Comparison of ENCODE assay signal across 1 cellular context in the genomic region with DNA sequence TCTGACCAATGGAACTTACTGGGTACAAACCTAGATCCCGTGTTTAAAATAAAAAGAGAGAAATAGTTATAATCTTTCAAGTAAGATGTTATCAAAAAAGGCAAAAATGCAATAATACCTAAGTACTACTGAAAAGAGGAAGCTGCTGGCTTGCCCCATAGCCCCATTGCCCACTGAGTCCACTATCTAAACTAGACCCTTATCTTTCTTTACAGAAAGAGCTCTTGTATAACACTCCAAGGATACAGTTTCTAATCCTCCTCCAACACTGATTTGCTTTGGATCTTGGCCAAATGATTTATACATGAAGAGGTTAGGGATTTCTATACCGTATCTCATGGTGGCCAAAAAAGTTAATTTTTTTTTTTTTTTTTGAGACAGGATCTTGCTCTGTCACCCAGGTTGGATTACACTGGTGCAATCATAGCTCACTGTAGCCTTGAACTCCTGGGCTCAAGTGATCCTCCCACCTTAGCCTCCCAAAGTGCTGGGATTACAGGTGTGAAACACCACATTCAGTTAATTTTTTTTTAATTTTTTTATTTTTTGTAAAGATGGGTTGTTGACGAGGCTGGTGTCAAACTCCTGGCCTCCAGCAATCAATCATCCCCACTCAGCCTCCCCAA.
TF ChIP-seq lines count a peak whose summit lies in the region.

No MANE protein-coding gene starts in this region.

TF ChIP-seq in HEK293, 187 proteins besides CTCF, POLR2A, EP300 and RAD21 (continued from another document and continues in another):
- TF ChIP-seq, protein P1, sequence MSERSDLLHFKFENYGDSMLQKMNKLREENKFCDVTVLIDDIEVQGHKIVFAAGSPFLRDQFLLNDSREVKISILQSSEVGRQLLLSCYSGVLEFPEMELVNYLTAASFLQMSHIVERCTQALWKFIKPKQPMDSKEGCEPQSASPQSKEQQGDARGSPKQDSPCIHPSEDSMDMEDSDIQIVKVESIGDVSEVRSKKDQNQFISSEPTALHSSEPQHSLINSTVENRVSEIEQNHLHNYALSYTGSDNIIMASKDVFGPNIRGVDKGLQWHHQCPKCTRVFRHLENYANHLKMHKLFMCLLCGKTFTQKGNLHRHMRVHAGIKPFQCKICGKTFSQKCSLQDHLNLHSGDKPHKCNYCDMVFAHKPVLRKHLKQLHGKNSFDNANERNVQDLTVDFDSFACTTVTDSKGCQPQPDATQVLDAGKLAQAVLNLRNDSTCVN (tag by site-specific recombination; optimal IDR thresholded peaks at IDR 0.05) = no peak
- TF ChIP-seq KLF10 (tag by site-specific recombination; IDR thresholded peaks at IDR 0.05) (no peak), ZNF19 (tag by site-specific recombination; IDR thresholded peaks at IDR 0.05; ENCODE audit: low read depth) (no peak), ZNF530 (tag by site-specific recombination; IDR thresholded peaks at IDR 0.05; ENCODE audit: low read depth) (no peak), ZNF558 (tag by site-specific recombination; IDR thresholded peaks at IDR 0.05) (no peak), KLF7 (tag by site-specific recombination; IDR thresholded peaks at IDR 0.05; ENCODE audit: borderline replicate concordance) (no peak), ZXDB (tag by site-specific recombination; IDR thresholded peaks at IDR 0.05) (peak; percentile 43), ZNF768 (tag by site-specific recombination; IDR thresholded peaks at IDR 0.05) (no peak), ZNF133 (tag by site-specific recombination; IDR thresholded peaks at IDR 0.05) (no peak), TCF7L2 (IDR thresholded peaks at IDR 0.05; ENCODE audit: borderline replicate concordance, low read depth, low read length) (no peak), GLI2 (tag by site-specific recombination; IDR thresholded peaks at IDR 0.05; ENCODE audit: borderline replicate concordance, low read depth) (no peak), BCL11A (tag by site-specific recombination; IDR thresholded peaks at IDR 0.05; ENCODE audit: low read depth) (no peak), ZNF121 (tag by site-specific recombination; IDR thresholded peaks at IDR 0.05) (no peak), YY2 (tag by site-specific recombination; IDR thresholded peaks at IDR 0.05) (no peak), ZNF223 (tag by site-specific recombination; IDR thresholded peaks at IDR 0.05) (no peak), ZBTB48 (tag by site-specific recombination; IDR thresholded peaks at IDR 0.05) (no peak), ZNF561 (tag by site-specific recombination; IDR thresholded peaks at IDR 0.05; ENCODE audit: borderline replicate concordance) (no peak), ZEB2 (tag by site-specific recombination; IDR thresholded peaks at IDR 0.05) (peak; percentile 46; the same call in 1 of the 2 replicates), ZNF404 (tag by site-specific recombination; IDR thresholded peaks at IDR 0.05) (no peak), SCRT2 (tag by site-specific recombination; IDR thresholded peaks at IDR 0.05) (no peak), ZNF624 (tag by site-specific recombination; IDR thresholded peaks at IDR 0.05) (no peak), ZNF548 (tag by site-specific recombination; IDR thresholded peaks at IDR 0.05) (no peak), ZNF433 (tag by site-specific recombination; IDR thresholded peaks at IDR 0.05; ENCODE audit: low read depth) (no peak), ZNF544 (tag by site-specific recombination; IDR thresholded peaks at IDR 0.05) (no peak), ZNF302 (tag by site-specific recombination; IDR thresholded peaks at IDR 0.05; ENCODE audit: low read depth) (no peak), ZNF560 (tag by site-specific recombination; IDR thresholded peaks at IDR 0.05; ENCODE audit: borderline replicate concordance) (no peak), ZNF211 (tag by site-specific recombination; IDR thresholded peaks at IDR 0.05; ENCODE audit: low read depth) (no peak), ZNF174 (tag by site-specific recombination; IDR thresholded peaks at IDR 0.05) (no peak), REPIN1 (tag by site-specific recombination; IDR thresholded peaks at IDR 0.05; ENCODE audit: low read depth) (no peak), RBAK (tag by site-specific recombination; IDR thresholded peaks at IDR 0.05) (no peak), ZNF423 (tag by site-specific recombination; IDR thresholded peaks at IDR 0.05) (no peak), ZNF202 (tag by site-specific recombination; IDR thresholded peaks at IDR 0.05; ENCODE audit: borderline replicate concordance) (no peak), GFI1B (tag by site-specific recombination; IDR thresholded peaks at IDR 0.05) (0 out of 2 replicates have a peak, but pooled peaks have one; percentile 48), ZNF37A (tag by site-specific recombination; IDR thresholded peaks at IDR 0.05) (no peak), BCL11B (tag by site-specific recombination; IDR thresholded peaks at IDR 0.05; ENCODE audit: low read depth) (no peak)
- TF ChIP-seq, protein P2, sequence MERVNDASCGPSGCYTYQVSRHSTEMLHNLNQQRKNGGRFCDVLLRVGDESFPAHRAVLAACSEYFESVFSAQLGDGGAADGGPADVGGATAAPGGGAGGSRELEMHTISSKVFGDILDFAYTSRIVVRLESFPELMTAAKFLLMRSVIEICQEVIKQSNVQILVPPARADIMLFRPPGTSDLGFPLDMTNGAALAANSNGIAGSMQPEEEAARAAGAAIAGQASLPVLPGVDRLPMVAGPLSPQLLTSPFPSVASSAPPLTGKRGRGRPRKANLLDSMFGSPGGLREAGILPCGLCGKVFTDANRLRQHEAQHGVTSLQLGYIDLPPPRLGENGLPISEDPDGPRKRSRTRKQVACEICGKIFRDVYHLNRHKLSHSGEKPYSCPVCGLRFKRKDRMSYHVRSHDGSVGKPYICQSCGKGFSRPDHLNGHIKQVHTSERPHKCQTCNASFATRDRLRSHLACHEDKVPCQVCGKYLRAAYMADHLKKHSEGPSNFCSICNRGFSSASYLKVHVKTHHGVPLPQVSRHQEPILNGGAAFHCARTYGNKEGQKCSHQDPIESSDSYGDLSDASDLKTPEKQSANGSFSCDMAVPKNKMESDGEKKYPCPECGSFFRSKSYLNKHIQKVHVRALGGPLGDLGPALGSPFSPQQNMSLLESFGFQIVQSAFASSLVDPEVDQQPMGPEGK (tag by site-specific recombination; IDR thresholded peaks at IDR 0.05) = no peak
- TF ChIP-seq, protein P3, sequence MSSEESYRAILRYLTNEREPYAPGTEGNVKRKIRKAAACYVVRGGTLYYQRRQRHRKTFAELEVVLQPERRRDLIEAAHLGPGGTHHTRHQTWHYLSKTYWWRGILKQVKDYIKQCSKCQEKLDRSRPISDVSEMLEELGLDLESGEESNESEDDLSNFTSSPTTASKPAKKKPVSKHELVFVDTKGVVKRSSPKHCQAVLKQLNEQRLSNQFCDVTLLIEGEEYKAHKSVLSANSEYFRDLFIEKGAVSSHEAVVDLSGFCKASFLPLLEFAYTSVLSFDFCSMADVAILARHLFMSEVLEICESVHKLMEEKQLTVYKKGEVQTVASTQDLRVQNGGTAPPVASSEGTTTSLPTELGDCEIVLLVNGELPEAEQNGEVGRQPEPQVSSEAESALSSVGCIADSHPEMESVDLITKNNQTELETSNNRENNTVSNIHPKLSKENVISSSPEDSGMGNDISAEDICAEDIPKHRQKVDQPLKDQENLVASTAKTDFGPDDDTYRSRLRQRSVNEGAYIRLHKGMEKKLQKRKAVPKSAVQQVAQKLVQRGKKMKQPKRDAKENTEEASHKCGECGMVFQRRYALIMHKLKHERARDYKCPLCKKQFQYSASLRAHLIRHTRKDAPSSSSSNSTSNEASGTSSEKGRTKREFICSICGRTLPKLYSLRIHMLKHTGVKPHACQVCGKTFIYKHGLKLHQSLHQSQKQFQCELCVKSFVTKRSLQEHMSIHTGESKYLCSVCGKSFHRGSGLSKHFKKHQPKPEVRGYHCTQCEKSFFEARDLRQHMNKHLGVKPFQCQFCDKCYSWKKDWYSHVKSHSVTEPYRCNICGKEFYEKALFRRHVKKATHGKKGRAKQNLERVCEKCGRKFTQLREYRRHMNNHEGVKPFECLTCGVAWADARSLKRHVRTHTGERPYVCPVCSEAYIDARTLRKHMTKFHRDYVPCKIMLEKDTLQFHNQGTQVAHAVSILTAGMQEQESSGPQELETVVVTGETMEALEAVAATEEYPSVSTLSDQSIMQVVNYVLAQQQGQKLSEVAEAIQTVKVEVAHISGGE (tag by site-specific recombination; conservative IDR thresholded peaks at IDR 0.05; ENCODE audit: low read depth) = no peak
- TF ChIP-seq, protein P4, sequence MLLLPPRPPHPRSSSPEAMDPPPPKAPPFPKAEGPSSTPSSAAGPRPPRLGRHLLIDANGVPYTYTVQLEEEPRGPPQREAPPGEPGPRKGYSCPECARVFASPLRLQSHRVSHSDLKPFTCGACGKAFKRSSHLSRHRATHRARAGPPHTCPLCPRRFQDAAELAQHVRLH (tag by site-specific recombination; IDR thresholded peaks at IDR 0.05) = no peak
- TF ChIP-seq, protein P5, sequence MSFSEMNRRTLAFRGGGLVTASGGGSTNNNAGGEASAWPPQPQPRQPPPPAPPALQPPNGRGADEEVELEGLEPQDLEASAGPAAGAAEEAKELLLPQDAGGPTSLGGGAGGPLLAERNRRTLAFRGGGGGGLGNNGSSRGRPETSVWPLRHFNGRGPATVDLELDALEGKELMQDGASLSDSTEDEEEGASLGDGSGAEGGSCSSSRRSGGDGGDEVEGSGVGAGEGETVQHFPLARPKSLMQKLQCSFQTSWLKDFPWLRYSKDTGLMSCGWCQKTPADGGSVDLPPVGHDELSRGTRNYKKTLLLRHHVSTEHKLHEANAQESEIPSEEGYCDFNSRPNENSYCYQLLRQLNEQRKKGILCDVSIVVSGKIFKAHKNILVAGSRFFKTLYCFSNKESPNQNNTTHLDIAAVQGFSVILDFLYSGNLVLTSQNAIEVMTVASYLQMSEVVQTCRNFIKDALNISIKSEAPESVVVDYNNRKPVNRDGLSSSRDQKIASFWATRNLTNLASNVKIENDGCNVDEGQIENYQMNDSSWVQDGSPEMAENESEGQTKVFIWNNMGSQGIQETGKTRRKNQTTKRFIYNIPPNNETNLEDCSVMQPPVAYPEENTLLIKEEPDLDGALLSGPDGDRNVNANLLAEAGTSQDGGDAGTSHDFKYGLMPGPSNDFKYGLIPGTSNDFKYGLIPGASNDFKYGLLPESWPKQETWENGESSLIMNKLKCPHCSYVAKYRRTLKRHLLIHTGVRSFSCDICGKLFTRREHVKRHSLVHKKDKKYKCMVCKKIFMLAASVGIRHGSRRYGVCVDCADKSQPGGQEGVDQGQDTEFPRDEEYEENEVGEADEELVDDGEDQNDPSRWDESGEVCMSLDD (tag by site-specific recombination; IDR thresholded peaks at IDR 0.05) = no peak
- TF ChIP-seq, protein P6, sequence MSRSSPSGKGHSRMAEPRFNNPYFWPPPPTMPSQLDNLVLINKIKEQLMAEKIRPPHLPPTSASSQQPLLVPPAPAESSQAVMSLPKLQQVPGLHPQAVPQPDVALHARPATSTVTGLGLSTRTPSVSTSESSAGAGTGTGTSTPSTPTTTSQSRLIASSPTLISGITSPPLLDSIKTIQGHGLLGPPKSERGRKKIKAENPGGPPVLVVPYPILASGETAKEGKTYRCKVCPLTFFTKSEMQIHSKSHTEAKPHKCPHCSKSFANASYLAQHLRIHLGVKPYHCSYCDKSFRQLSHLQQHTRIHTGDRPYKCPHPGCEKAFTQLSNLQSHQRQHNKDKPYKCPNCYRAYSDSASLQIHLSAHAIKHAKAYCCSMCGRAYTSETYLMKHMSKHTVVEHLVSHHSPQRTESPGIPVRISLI (tag by site-specific recombination; IDR thresholded peaks at IDR 0.05) = peak; percentile 69; the same call in 1 of the 2 replicates
- TF ChIP-seq, protein P7, sequence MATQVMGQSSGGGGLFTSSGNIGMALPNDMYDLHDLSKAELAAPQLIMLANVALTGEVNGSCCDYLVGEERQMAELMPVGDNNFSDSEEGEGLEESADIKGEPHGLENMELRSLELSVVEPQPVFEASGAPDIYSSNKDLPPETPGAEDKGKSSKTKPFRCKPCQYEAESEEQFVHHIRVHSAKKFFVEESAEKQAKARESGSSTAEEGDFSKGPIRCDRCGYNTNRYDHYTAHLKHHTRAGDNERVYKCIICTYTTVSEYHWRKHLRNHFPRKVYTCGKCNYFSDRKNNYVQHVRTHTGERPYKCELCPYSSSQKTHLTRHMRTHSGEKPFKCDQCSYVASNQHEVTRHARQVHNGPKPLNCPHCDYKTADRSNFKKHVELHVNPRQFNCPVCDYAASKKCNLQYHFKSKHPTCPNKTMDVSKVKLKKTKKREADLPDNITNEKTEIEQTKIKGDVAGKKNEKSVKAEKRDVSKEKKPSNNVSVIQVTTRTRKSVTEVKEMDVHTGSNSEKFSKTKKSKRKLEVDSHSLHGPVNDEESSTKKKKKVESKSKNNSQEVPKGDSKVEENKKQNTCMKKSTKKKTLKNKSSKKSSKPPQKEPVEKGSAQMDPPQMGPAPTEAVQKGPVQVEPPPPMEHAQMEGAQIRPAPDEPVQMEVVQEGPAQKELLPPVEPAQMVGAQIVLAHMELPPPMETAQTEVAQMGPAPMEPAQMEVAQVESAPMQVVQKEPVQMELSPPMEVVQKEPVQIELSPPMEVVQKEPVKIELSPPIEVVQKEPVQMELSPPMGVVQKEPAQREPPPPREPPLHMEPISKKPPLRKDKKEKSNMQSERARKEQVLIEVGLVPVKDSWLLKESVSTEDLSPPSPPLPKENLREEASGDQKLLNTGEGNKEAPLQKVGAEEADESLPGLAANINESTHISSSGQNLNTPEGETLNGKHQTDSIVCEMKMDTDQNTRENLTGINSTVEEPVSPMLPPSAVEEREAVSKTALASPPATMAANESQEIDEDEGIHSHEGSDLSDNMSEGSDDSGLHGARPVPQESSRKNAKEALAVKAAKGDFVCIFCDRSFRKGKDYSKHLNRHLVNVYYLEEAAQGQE (tag by site-specific recombination; IDR thresholded peaks at IDR 0.05) = no peak
- TF ChIP-seq, protein P8, sequence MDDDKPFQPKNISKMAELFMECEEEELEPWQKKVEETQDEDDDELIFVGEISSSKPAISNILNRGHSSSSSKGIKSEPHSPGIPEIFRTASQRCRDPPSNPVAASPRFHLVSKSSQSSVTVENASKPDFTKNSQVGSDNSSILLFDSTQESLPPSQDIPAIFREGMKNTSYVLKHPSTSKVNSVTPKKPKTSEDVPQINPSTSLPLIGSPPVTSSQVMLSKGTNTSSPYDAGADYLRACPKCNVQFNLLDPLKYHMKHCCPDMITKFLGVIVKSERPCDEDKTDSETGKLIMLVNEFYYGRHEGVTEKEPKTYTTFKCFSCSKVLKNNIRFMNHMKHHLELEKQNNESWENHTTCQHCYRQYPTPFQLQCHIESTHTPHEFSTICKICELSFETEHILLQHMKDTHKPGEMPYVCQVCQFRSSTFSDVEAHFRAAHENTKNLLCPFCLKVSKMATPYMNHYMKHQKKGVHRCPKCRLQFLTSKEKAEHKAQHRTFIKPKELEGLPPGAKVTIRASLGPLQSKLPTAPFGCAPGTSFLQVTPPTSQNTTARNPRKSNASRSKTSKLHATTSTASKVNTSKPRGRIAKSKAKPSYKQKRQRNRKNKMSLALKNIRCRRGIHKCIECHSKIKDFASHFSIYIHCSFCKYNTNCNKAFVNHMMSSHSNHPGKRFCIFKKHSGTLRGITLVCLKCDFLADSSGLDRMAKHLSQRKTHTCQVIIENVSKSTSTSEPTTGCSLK (tag by site-specific recombination; IDR thresholded peaks at IDR 0.05) = no peak
- TF ChIP-seq, protein P9, sequence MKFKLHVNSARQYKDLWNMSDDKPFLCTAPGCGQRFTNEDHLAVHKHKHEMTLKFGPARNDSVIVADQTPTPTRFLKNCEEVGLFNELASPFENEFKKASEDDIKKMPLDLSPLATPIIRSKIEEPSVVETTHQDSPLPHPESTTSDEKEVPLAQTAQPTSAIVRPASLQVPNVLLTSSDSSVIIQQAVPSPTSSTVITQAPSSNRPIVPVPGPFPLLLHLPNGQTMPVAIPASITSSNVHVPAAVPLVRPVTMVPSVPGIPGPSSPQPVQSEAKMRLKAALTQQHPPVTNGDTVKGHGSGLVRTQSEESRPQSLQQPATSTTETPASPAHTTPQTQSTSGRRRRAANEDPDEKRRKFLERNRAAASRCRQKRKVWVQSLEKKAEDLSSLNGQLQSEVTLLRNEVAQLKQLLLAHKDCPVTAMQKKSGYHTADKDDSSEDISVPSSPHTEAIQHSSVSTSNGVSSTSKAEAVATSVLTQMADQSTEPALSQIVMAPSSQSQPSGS (tag by site-specific recombination; IDR thresholded peaks at IDR 0.05; ENCODE audit: low read depth) = no peak
